ENCODE assay signal across 7 cellular contexts in the genomic region with DNA sequence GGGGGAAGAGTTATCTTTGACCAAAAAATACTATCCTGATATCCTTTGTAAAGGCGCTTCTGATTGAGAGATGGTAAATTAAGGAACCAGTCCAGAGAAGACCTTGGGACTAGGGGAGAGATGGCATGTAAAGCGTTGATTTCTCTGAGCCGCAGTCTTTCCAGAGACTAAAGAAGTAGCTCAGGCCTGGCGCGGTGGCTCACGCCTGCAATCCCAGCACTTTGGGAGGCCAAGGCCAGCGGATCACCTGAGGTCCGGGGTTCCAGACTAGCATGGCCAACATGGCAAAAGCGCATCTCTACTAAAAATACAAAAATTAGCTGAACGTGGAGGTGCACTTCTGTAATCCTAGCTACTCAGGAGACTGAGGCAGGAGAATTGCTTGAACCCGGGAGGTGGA. TPM values are rescaled to one million over a fixed set of nuclear protein-coding genes. Genes with fewer than 3 reads are reported as not detected.
DNase-seq lines count a peak whose midpoint lies in the region; ATAC-seq and TF ChIP-seq lines count a peak whose summit lies in the region.

No MANE protein-coding gene starts in this region.

- ATAC-seq in stimulated activated effector memory CD8-positive, alpha-beta T cell treated with anti-CD3 and anti-CD28 coated beads, Interleukin-12 subunit alpha, Interleukin-12 subunit beta, amount 100 ng/mL, for 72 hours: no peak

- TF ChIP-seq CTCF in HFF-Myc (IDR thresholded peaks at IDR 0.05; ENCODE audit: low read depth, low read length, missing control alignments) (no peak), right atrium auricular region (IDR thresholded peaks at IDR 0.05) (no peak), CD14-positive monocyte (IDR thresholded peaks at IDR 0.05) (no peak)

- H3K27ac ChIP-seq in right atrium auricular region: peak overlapping the region; percentile 95

- no peaks in the 10 kb centered on the region for H3K27me3 Mint-ChIP-seq in activated CD4-positive, alpha-beta memory T cell treated with anti-CD3 and anti-CD28 coated beads, Interleukin-2, amount 10 ng/mL, durations not matched to agents 7 days and 5 days
- peaks cover 0 to 1% (median 1%) of the 10 kb centered on the region in 3 donors for H3K27me3 Mint-ChIP-seq in CD14-positive monocyte (ENCODE audit: low read depth in 3 of 3)

- H3K4me3 ChIP-seq in HFF-Myc (replicated peaks; ENCODE audit: low read depth, low read length) (peak overlapping the region; percentile 99), right atrium auricular region (peak overlapping the region; percentile 71 to 97)

- peaks cover 47% of the 10 kb centered on the region for H3K4me1 Mint-ChIP-seq in activated CD4-positive, alpha-beta memory T cell treated with anti-CD3 and anti-CD28 coated beads, Interleukin-2, amount 10 ng/mL, durations not matched to agents 7 days and 5 days
- H3K4me1 Mint-ChIP-seq in stimulated activated effector memory CD8-positive, alpha-beta T cell treated with anti-CD3 and anti-CD28 coated beads, Interleukin-12 subunit alpha, Interleukin-12 subunit beta, amount 100 ng/mL, for 72 hours: peaks cover 29% of the 10 kb centered on the region
- H3K4me1 Mint-ChIP-seq in CD14-positive monocyte: peaks cover 43% of the 10 kb centered on the region

- POLR2A ChIA-PET in activated CD4-positive, alpha-beta memory T cell treated with anti-CD3 and anti-CD28 coated beads, Interleukin-2, amount 10 ng/mL, durations not matched to agents 7 days and 5 days (lab: Charles Lee): interaction anchor here (0.9 to 1.4 kb wide), 3 partner anchors 10 to 46 kb away, joined by 3 to 5 read pairs (median 3); a partner anchor contains a TSS

- H3K4me1 ChIP-seq in right atrium auricular region: peaks cover 0 to 55% of the 10 kb centered on the region in 2 donors

- H3K36me3 ChIP-seq in right atrium auricular region: no peaks in the 10 kb centered on the region

- peak overlapping the region; percentile 10 for H3K27ac Mint-ChIP-seq in activated CD4-positive, alpha-beta memory T cell treated with anti-CD3 and anti-CD28 coated beads, Interleukin-2, amount 10 ng/mL, durations not matched to agents 7 days and 5 days
- H3K27ac Mint-ChIP-seq in stimulated activated effector memory CD8-positive, alpha-beta T cell treated with anti-CD3 and anti-CD28 coated beads, Interleukin-12 subunit alpha, Interleukin-12 subunit beta, amount 100 ng/mL, for 72 hours: peak overlapping the region; percentile 93
- peak overlapping the region in 3 of 7 donors; percentile 56 to 89 (median 70) for H3K27ac Mint-ChIP-seq in CD14-positive monocyte

- CTCF ChIA-PET in activated CD4-positive, alpha-beta memory T cell treated with anti-CD3 and anti-CD28 coated beads, Interleukin-2, amount 10 ng/mL, durations not matched to agents 7 days and 5 days (lab: Charles Lee): interaction anchor here (1.0 kb wide), 1 partner anchor 185 kb away, joined by 3 read pairs; no protein-coding TSS in a partner anchor

- peak overlapping the region; percentile 89 for H3K4me3 Mint-ChIP-seq in activated CD4-positive, alpha-beta memory T cell treated with anti-CD3 and anti-CD28 coated beads, Interleukin-2, amount 10 ng/mL, durations not matched to agents 7 days and 5 days
- peak overlapping the region; percentile 98 for H3K4me3 Mint-ChIP-seq in stimulated activated effector memory CD8-positive, alpha-beta T cell treated with anti-CD3 and anti-CD28 coated beads, Interleukin-12 subunit alpha, Interleukin-12 subunit beta, amount 100 ng/mL, for 72 hours
- peak overlapping the region in 1 of 2 donors; percentile 89 for H3K4me3 Mint-ChIP-seq in CD14-positive monocyte

- H3K9me3 ChIP-seq in right atrium auricular region: no peaks in the 10 kb centered on the region

- H3K27me3 ChIP-seq in right atrium auricular region: no peaks in the 10 kb centered on the region

- intact Hi-C loops in CD14-positive monocyte (cut with micrococcal nuclease): loop anchor here in 1 of 2 donors (10.0 kb wide), 1 partner anchor 183 kb away; a partner anchor contains a TSS

- DNase-seq in HFF-Myc (ENCODE audit: extremely low read depth, low read depth) (no peak), right atrium auricular region (ENCODE audit: low spot score) (no peak), CD14-positive monocyte (ENCODE audit: low spot score) (no peak), NCI-H524 (lab: John Stamatoyannopoulos, UW) (no peak)
- no peak for DNase-seq in activated CD4-positive, alpha-beta memory T cell treated with anti-CD3 and anti-CD28 coated beads, Interleukin-2, amount 10 ng/mL, durations not matched to agents 7 days and 5 days
- DNase-seq in stimulated activated effector memory CD8-positive, alpha-beta T cell treated with anti-CD3 and anti-CD28 coated beads, Interleukin-12 subunit alpha, Interleukin-12 subunit beta, amount 100 ng/mL, for 72 hours (ENCODE audit: low spot score in 2 of 2): no peak
- DNase-seq in stimulated activated naive CD4-positive, alpha-beta T cell (lab: John Stamatoyannopoulos, UW): no peak

- no peaks in the 10 kb centered on the region for H3K9me3 Mint-ChIP-seq in activated CD4-positive, alpha-beta memory T cell treated with anti-CD3 and anti-CD28 coated beads, Interleukin-2, amount 10 ng/mL, durations not matched to agents 7 days and 5 days
- H3K9me3 Mint-ChIP-seq in stimulated activated effector memory CD8-positive, alpha-beta T cell treated with anti-CD3 and anti-CD28 coated beads, Interleukin-12 subunit alpha, Interleukin-12 subunit beta, amount 100 ng/mL, for 72 hours: no peaks in the 10 kb centered on the region
- peaks cover 0 to 3% (median 0%) of the 10 kb centered on the region in 7 donors for H3K9me3 Mint-ChIP-seq in CD14-positive monocyte

- peaks cover 12% of the 10 kb centered on the region for H3K36me3 Mint-ChIP-seq in activated CD4-positive, alpha-beta memory T cell treated with anti-CD3 and anti-CD28 coated beads, Interleukin-2, amount 10 ng/mL, durations not matched to agents 7 days and 5 days (ENCODE audit: low read depth)
- peaks cover 53% of the 10 kb centered on the region for H3K36me3 Mint-ChIP-seq in stimulated activated effector memory CD8-positive, alpha-beta T cell treated with anti-CD3 and anti-CD28 coated beads, Interleukin-12 subunit alpha, Interleukin-12 subunit beta, amount 100 ng/mL, for 72 hours
- H3K36me3 Mint-ChIP-seq in CD14-positive monocyte: peaks cover 4 to 5% of the 10 kb centered on the region in 2 donors

RNA-seq across cellular contexts. Expression of a gene that starts 0.6 kb away (rescaled TPM):
- 10 to 100 TPM; 50.2 to 53.5 TPM for total RNA-seq in activated CD4-positive, alpha-beta memory T cell treated with anti-CD3 and anti-CD28 coated beads, Interleukin-2, amount 10 ng/mL, durations not matched to agents 7 days and 5 days
- total RNA-seq in right atrium auricular region: 10 to 100 TPM in 1 of 2 donors, 1 to 10 TPM in 1; 8.7 to 19.1 TPM
- polyA plus RNA-seq in CD14-positive monocyte: 10 to 100 TPM in 1 of 2 donors, 1 to 10 TPM in 1; 8.3 to 12.4 TPM

RNA-seq across cellular contexts. Expression of a gene that starts 1.4 kb away (rescaled TPM):
- 100 to 1,000 TPM in 1 of 2 experiments, 10 to 100 TPM in 1; 96.4 to 101 TPM for total RNA-seq in activated CD4-positive, alpha-beta memory T cell treated with anti-CD3 and anti-CD28 coated beads, Interleukin-2, amount 10 ng/mL, durations not matched to agents 7 days and 5 days
- 100 to 1,000 TPM in 1 of 2 donors, 10 to 100 TPM in 1; 44.6 to 132 TPM for total RNA-seq in right atrium auricular region
- polyA plus RNA-seq in CD14-positive monocyte: 100 to 1,000 TPM in 1 of 2 donors, 10 to 100 TPM in 1; 90.3 to 104 TPM

RNA-seq across cellular contexts. Expression of a gene that starts 6.0 kb away (rescaled TPM):
- total RNA-seq in activated CD4-positive, alpha-beta memory T cell treated with anti-CD3 and anti-CD28 coated beads, Interleukin-2, amount 10 ng/mL, durations not matched to agents 7 days and 5 days: 10 to 100 TPM; 40.6 to 42.3 TPM
- 10 to 100 TPM; 42.5 to 59.4 TPM for total RNA-seq in right atrium auricular region
- 10 to 100 TPM; 52.5 to 84.2 TPM for polyA plus RNA-seq in CD14-positive monocyte

RNA-seq across cellular contexts. Expression of a gene that starts 24.7 kb away (rescaled TPM):
- total RNA-seq in activated CD4-positive, alpha-beta memory T cell treated with anti-CD3 and anti-CD28 coated beads, Interleukin-2, amount 10 ng/mL, durations not matched to agents 7 days and 5 days: 10 to 100 TPM; 98.4 to 99.3 TPM
- total RNA-seq in right atrium auricular region: 10 to 100 TPM; 21.2 to 39.5 TPM
- polyA plus RNA-seq in CD14-positive monocyte: 10 to 100 TPM; 13.7 to 18.2 TPM

RNA-seq across cellular contexts. Expression of a gene that starts 36.6 kb away (rescaled TPM):
- total RNA-seq in activated CD4-positive, alpha-beta memory T cell treated with anti-CD3 and anti-CD28 coated beads, Interleukin-2, amount 10 ng/mL, durations not matched to agents 7 days and 5 days: 1 to 10 TPM in 1 of 2 experiments, under 1 TPM in 1; 0.76 to 1.3 TPM
- not detected for total RNA-seq in right atrium auricular region
- under 1 TPM in 1 of 2 donors, not detected in 1; 0.50 TPM for polyA plus RNA-seq in CD14-positive monocyte
